Comparison of ENCODE assay signal across 28 cellular contexts in genomic region chr4:73037057-73037456, GRCh38. TPM values are rescaled to one million over a fixed set of nuclear protein-coding genes. Genes with fewer than 3 reads are reported as not detected.
DNase-seq lines count a peak whose midpoint lies in the region; FAIRE-seq and TF ChIP-seq lines count a peak whose summit lies in the region.
"Had no signal": no experiment of that assay in that cellular context is flagged by ENCODE, and none has a peak within 500 bp of the region (broad histone marks: within the 10 kb centered on the region; RNA-seq: fewer than 3 reads in every experiment).

No MANE protein-coding gene starts in this region.

- peaks cover 9% of the 10 kb centered on the region for H3K36me3 Mint-ChIP-seq in activated naive CD8-positive, alpha-beta T cell treated with anti-CD3 and anti-CD28 coated beads for 36 hours
- H3K36me3 Mint-ChIP-seq: CD4-positive, alpha-beta memory T cell had no signal

- no peaks in the 10 kb centered on the region for H3K9me3 ChIP-seq in mammary epithelial cell (replicated peaks; ENCODE audit: insufficient read depth, low read length)
- H3K9me3 ChIP-seq in breast epithelium = peaks cover 9 to 15% of the 10 kb centered on the region in 2 donors
- H3K9me3 ChIP-seq in subcutaneous abdominal adipose tissue (ENCODE audit: control insufficient read depth in 5 of 5, low read length in 5 of 5) = peaks cover 0 to 16% (median 13%) of the 10 kb centered on the region in 5 donors
- H3K9me3 ChIP-seq in kidney (ENCODE audit: control insufficient read depth in 1 of 2, low read length in 2 of 2) = peaks cover 3 to 16% of the 10 kb centered on the region in 2 donors
- H3K9me3 ChIP-seq: SJSA1 had no signal

- dilution Hi-C loops in mammary epithelial cell (cut with HindIII; ENCODE audit: low sequenced_read_pairs) = no loop called here

- DNase-seq in mammary epithelial cell = peak; percentile 3
- no peak for DNase-seq in breast epithelium (ENCODE audit: low spot score in 2 of 2)
- DNase-seq in MV-4-11 (lab: John Stamatoyannopoulos, UW) = peak; percentile 40
- no peak for DNase-seq in activated naive CD8-positive, alpha-beta T cell treated with anti-CD3 and anti-CD28 coated beads for 36 hours
- no peak for DNase-seq in superior temporal gyrus (ENCODE audit: extremely low spot score)
- no peak for DNase-seq in kidney
- DNase-seq: C1 segment of cervical spinal cord; CD4-positive, alpha-beta memory T cell; COR-L47; DMS79; EL; GDM1; HCEC 1CT; Kasumi-1; NCI-H1092; NCI-H1417 treated with DMSO at 0.1 percent for 48 hours; NCI-H1694 treated with DMSO at 0.1 percent for 48 hours; NCI-H2081; NCI-H2171; NCI-H226; NCI-H510A; NCI-H69; PC-9 had no signal

- WGBS in mammary epithelial cell (ENCODE audit: low coverage, missing lambda C conversion rate) = 95% methylated on average over 4 of the region's 4 CpGs

- no peak for TF ChIP-seq POLR2A in breast epithelium (IDR thresholded peaks at IDR 0.05)

- no peak overlapping the region for H3K4me2 ChIP-seq in mammary epithelial cell (ENCODE audit: insufficient read depth, low read depth, low read length)
- H3K4me2 ChIP-seq: PC-9 had no signal

- H3K36me3 ChIP-seq in mammary epithelial cell (ENCODE audit: insufficient read depth, low read length) = no peaks in the 10 kb centered on the region
- H3K36me3 ChIP-seq in breast epithelium = no peaks in the 10 kb centered on the region
- H3K36me3 ChIP-seq in subcutaneous abdominal adipose tissue (ENCODE audit: control insufficient read depth in 5 of 5, insufficient read depth in 5 of 5, low read length in 5 of 5) = no peaks in the 10 kb centered on the region
- no peaks in the 10 kb centered on the region for H3K36me3 ChIP-seq in kidney (ENCODE audit: control insufficient read depth in 1 of 2, insufficient read depth in 2 of 2, low read length in 2 of 2)
- H3K36me3 ChIP-seq: SJSA1 had no signal

- H3K9ac ChIP-seq in mammary epithelial cell (ENCODE audit: insufficient read depth, low read length) (no peak overlapping the region), subcutaneous abdominal adipose tissue (ENCODE audit: low read length in 5 of 5) (no peak overlapping the region), kidney (ENCODE audit: low read length in 2 of 2) (no peak overlapping the region)

- H3K27me3 Mint-ChIP-seq in activated naive CD8-positive, alpha-beta T cell treated with anti-CD3 and anti-CD28 coated beads for 36 hours = peaks cover 5% of the 10 kb centered on the region

- intact Hi-C loops in mammary epithelial cell (cut with micrococcal nuclease) = no loop called here
- intact Hi-C loops in breast epithelium (cut with DNase I; ENCODE audit: low total_unique reads) = no loop called here
- intact Hi-C loops in kidney (cut with DNase I) = no loop called here

- no peak for FAIRE-seq in kidney (lab: Jason Lieb, UNC)
- FAIRE-seq: GM12891, H1 had no signal

- peaks cover 21% of the 10 kb centered on the region for H3K4me1 Mint-ChIP-seq in activated naive CD8-positive, alpha-beta T cell treated with anti-CD3 and anti-CD28 coated beads for 36 hours

- BruUV-seq in mammary epithelial cell (replicated peaks; lab: Mats Ljungman, UMichigan) = no TSS peak

- H3K4me3 Mint-ChIP-seq in activated naive CD8-positive, alpha-beta T cell treated with anti-CD3 and anti-CD28 coated beads for 36 hours = no peak overlapping the region
- H3K4me3 Mint-ChIP-seq: CD4-positive, alpha-beta memory T cell had no signal

- no peak overlapping the region for H2AFZ ChIP-seq in mammary epithelial cell (ENCODE audit: low read depth, low read length)
- H2AFZ ChIP-seq: PC-9 had no signal

- H3K27me3 ChIP-seq in mammary epithelial cell (ENCODE audit: insufficient read depth, low read length) = no peaks in the 10 kb centered on the region
- no peaks in the 10 kb centered on the region for H3K27me3 ChIP-seq in breast epithelium
- no peaks in the 10 kb centered on the region for H3K27me3 ChIP-seq in subcutaneous abdominal adipose tissue (ENCODE audit: control insufficient read depth in 5 of 5, insufficient read depth in 4 of 5, low read length in 5 of 5)
- H3K27me3 ChIP-seq: SJSA1 had no signal

- CTCF ChIA-PET in mammary epithelial cell (lab: Charles Lee; ENCODE audit: low non-redundant PET) = no interaction called here

- H3K27ac Mint-ChIP-seq in activated naive CD8-positive, alpha-beta T cell treated with anti-CD3 and anti-CD28 coated beads for 36 hours = peak overlapping the region; percentile 73
- H3K27ac Mint-ChIP-seq: CD4-positive, alpha-beta memory T cell had no signal

- no peak overlapping the region for H3K4me3 ChIP-seq in mammary epithelial cell (replicated peaks in 1 of 3; ENCODE audit: insufficient read depth in 1 of 3, low read depth in 2 of 3, low read length in 3 of 3)
- no peak overlapping the region for H3K4me3 ChIP-seq in breast epithelium
- peak overlapping the region in 3 of 5 donors; percentile 1 to 28 (median 22) for H3K4me3 ChIP-seq in subcutaneous abdominal adipose tissue (ENCODE audit: low read depth in 1 of 5, low read length in 5 of 5)
- H3K4me3 ChIP-seq in kidney (ENCODE audit: low read length in 2 of 2) = no peak overlapping the region
- H3K4me3 ChIP-seq: PC-9, SJSA1 had no signal

- H3K9me3 Mint-ChIP-seq in activated naive CD8-positive, alpha-beta T cell treated with anti-CD3 and anti-CD28 coated beads for 36 hours = peaks cover 8% of the 10 kb centered on the region

- TF ChIP-seq CTCF in mammary epithelial cell (conservative IDR thresholded peaks at IDR 0.05 in 1 of 2, IDR thresholded peaks at IDR 0.05 in 1 of 2; ENCODE audit: extremely low read depth in 1 of 2, insufficient read depth in 1 of 2, low read depth in 1 of 2, low read length in 2 of 2) (no peak), breast epithelium (IDR thresholded peaks at IDR 0.05) (no peak), kidney (IDR thresholded peaks at IDR 0.05; ENCODE audit: borderline replicate concordance, extremely low read depth, insufficient read depth) (no peak)

- H3K79me2 ChIP-seq in mammary epithelial cell (ENCODE audit: insufficient read depth, low read length) = no peaks in the 10 kb centered on the region

- H3K27ac ChIP-seq in mammary epithelial cell (ENCODE audit: insufficient read depth, low read depth, low read length) (no peak overlapping the region), breast epithelium (no peak overlapping the region), subcutaneous abdominal adipose tissue (ENCODE audit: low read depth, low read length) (no peak overlapping the region), kidney (ENCODE audit: low read depth in 2 of 2, low read length in 2 of 2) (no peak overlapping the region)
- H3K27ac ChIP-seq: HL-60, PC-9, SJSA1 had no signal

- no peaks in the 10 kb centered on the region for H3K4me1 ChIP-seq in mammary epithelial cell (ENCODE audit: insufficient read depth, low read length)
- no peaks in the 10 kb centered on the region for H3K4me1 ChIP-seq in breast epithelium
- H3K4me1 ChIP-seq in subcutaneous abdominal adipose tissue (ENCODE audit: control insufficient read depth in 5 of 5, insufficient read depth in 5 of 5, low read length in 5 of 5) = no peaks in the 10 kb centered on the region
- H3K4me1 ChIP-seq in kidney (ENCODE audit: control insufficient read depth in 1 of 2, insufficient read depth in 1 of 2, low read depth in 1 of 2, low read length in 2 of 2) = no peaks in the 10 kb centered on the region
- H3K4me1 ChIP-seq: SJSA1 had no signal

- in situ Hi-C loops in mammary epithelial cell (cut with MboI; ENCODE audit: low sequenced_read_pairs in 2 of 2) = no loop called here

- H4K20me1 ChIP-seq in mammary epithelial cell (ENCODE audit: insufficient read depth, low read length) = no peaks in the 10 kb centered on the region

RNA-seq across cellular contexts. Expression of gene COX18, which starts 32.5 kb away (rescaled TPM):
- total RNA-seq in mammary epithelial cell (10 to 100 TPM; 13.5 to 30.5 TPM), breast epithelium (10 to 100 TPM; 18.0 to 33.4 (median 19.0) TPM), kidney (15.8 TPM)
- polyA plus RNA-seq in mammary epithelial cell (12.5 TPM), kidney (ENCODE audit: insufficient read depth, low read depth, low replicate concordance) (12.5 TPM)
- 25.0 TPM for polyA minus RNA-seq in mammary epithelial cell
- 10 to 100 TPM; 22.7 to 24.5 TPM for total RNA-seq in activated naive CD8-positive, alpha-beta T cell treated with anti-CD3 and anti-CD28 coated beads for 36 hours

Comparison
In these comparisons a context has a peak if more than half of its experiments do, and no peak if none do; other contexts are left out.
1. DNase-seq: peak in mammary epithelial cell (single experiment) and MV-4-11 (single experiment); none in breast epithelium (0 of 2), activated naive CD8-positive, alpha-beta T cell treated with anti-CD3 and anti-CD28 coated beads for 36 hours (single experiment), superior temporal gyrus (single experiment) and kidney (single experiment).
2. H3K4me3 ChIP-seq: peak in subcutaneous abdominal adipose tissue (3 of 5); none in mammary epithelial cell (0 of 3), breast epithelium (0 of 3) and kidney (0 of 2).